ENCODE assay signal across 10 cellular contexts in the genomic region with DNA sequence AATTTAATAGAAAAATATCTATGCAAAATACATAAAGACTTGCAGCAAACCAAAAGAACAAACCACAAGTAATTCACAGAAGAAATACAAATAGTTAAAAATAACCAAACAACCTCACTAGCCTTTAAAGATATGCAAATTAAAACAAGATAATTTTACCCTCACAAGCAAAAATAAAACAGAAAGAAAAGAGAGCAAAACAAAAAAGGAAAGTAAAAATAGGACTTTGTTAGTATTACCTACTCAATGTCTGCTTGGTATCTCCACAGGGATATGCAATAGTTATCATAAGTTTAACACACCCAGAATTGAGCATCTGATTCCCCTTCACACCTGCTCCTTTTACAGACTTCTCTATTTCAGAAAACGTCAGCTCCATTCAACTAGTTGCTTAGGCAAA.
DNase-seq lines count a peak whose midpoint lies in the region; ATAC-seq and TF ChIP-seq lines count a peak whose summit lies in the region.
"Had no signal": no experiment of that assay in that cellular context is flagged by ENCODE, and none has a peak within 500 bp of the region (broad histone marks: within the 10 kb centered on the region; RNA-seq: fewer than 3 reads in every experiment).

No MANE protein-coding gene starts in this region.

- H3K27ac Mint-ChIP-seq in nephron progenitor cell: no peak overlapping the region
- H3K27ac Mint-ChIP-seq: activated T-helper 17 cell treated with anti-CD3 and anti-CD28 coated beads, Interleukin-2, amount 50 U/mL, for 72 hours had no signal

- DNase-seq in GM13977 (ENCODE audit: low spot score) (peak; percentile 14), head of caudate nucleus (no peak), nephron progenitor cell (no peak), NCI-H187 treated with DMSO at 0.1 percent for 48 hours (lab: John Stamatoyannopoulos, UW) (no peak), NCI-H2196 treated with DMSO at 0.1 percent for 48 hours (lab: John Stamatoyannopoulos, UW; ENCODE audit: unreplicated experiment) (no peak)
- DNase-seq: stimulated activated CD4-positive, alpha-beta T cell treated with anti-CD3 and anti-CD28 coated beads, Interleukin-4, amount 100 ng/mL, for 4 hours had no signal

- no peaks in the 10 kb centered on the region for H3K27me3 Mint-ChIP-seq in nephron progenitor cell (ENCODE audit: low read depth, poor library complexity)
- H3K27me3 Mint-ChIP-seq: activated T-helper 17 cell treated with anti-CD3 and anti-CD28 coated beads, Interleukin-2, amount 50 U/mL, for 72 hours had no signal

- no peak for TF ChIP-seq CTCF in GM13977 (IDR thresholded peaks at IDR 0.05; ENCODE audit: extremely low read depth, insufficient read depth, missing control alignments)
- no peak for TF ChIP-seq CTCF in nephron progenitor cell (IDR thresholded peaks at IDR 0.05)

- ATAC-seq in GM19463 (IDR thresholded peaks at IDR 0.05; ENCODE audit: unreplicated experiment) (peak; percentile 20), HG02884 (IDR thresholded peaks at IDR 0.05; ENCODE audit: unreplicated experiment) (peak; percentile 29), HG03565 (IDR thresholded peaks at IDR 0.05; ENCODE audit: unreplicated experiment) (peak; percentile 35)
- ATAC-seq: activated T-helper 17 cell treated with anti-CD3 and anti-CD28 coated beads, Interleukin-2, amount 50 U/mL, for 72 hours had no signal

- in situ Hi-C loops in GM13977 (cut with MboI; ENCODE audit: low pct_unique_long_range_greater_than_20kb, low sequenced_read_pairs, unreplicated experiment): no loop called here

- peaks cover 5% of the 10 kb centered on the region for H3K4me1 Mint-ChIP-seq in nephron progenitor cell
- H3K4me1 Mint-ChIP-seq: activated T-helper 17 cell treated with anti-CD3 and anti-CD28 coated beads, Interleukin-2, amount 50 U/mL, for 72 hours had no signal

- intact Hi-C loops in head of caudate nucleus (cut with DNase I): no loop called here

- H3K9me3 Mint-ChIP-seq in nephron progenitor cell: no peaks in the 10 kb centered on the region
- H3K9me3 Mint-ChIP-seq: activated T-helper 17 cell treated with anti-CD3 and anti-CD28 coated beads, Interleukin-2, amount 50 U/mL, for 72 hours had no signal

- no peaks in the 10 kb centered on the region for H3K36me3 Mint-ChIP-seq in nephron progenitor cell (ENCODE audit: low read depth)

- no peak overlapping the region for H3K4me3 Mint-ChIP-seq in nephron progenitor cell
- H3K4me3 Mint-ChIP-seq: activated T-helper 17 cell treated with anti-CD3 and anti-CD28 coated beads, Interleukin-2, amount 50 U/mL, for 72 hours had no signal
